Comparison of ENCODE assay signal across 27 cellular contexts in genomic region chr22:27620367-27621154, GRCh38.
DNase-seq lines count a peak whose midpoint lies in the region; ATAC-seq and TF ChIP-seq lines count a peak whose summit lies in the region.
"Had no signal": no experiment of that assay in that cellular context is flagged by ENCODE, and none has a peak within 500 bp of the region (broad histone marks: within the 10 kb centered on the region; RNA-seq: fewer than 3 reads in every experiment).

No MANE protein-coding gene starts in this region.

- H3K36me3 ChIP-seq in SK-N-SH (replicated peaks in 1 of 2; ENCODE audit: control insufficient read depth in 1 of 2, insufficient read depth in 2 of 2, low read length in 1 of 2) (no peaks in the 10 kb centered on the region), mesenchymal stem cell (ENCODE audit: control insufficient read depth in 1 of 2, insufficient read depth in 2 of 2, low read depth in 1 of 2, low read length in 2 of 2) (no peaks in the 10 kb centered on the region)
- H3K36me3 ChIP-seq: left ventricle myocardium inferior, tibial nerve had no signal

- no peaks in the 10 kb centered on the region for H3F3A ChIP-seq in SK-N-SH (replicated peaks; ENCODE audit: insufficient read depth)

- H2AFZ ChIP-seq in SK-N-SH (ENCODE audit: low read depth) (no peak overlapping the region), mesenchymal stem cell (ENCODE audit: low read depth, low read length) (no peak overlapping the region)

- H2BK5ac ChIP-seq in mesenchymal stem cell (ENCODE audit: low read depth, low read length, poor library complexity, severe bottlenecking) = no peak overlapping the region

- H3K4me1 ChIP-seq in SK-N-SH (ENCODE audit: control insufficient read depth in 1 of 2, insufficient read depth in 2 of 2, low read depth in 1 of 2, low read length in 1 of 2) = peaks cover 0 to 11% of the 10 kb centered on the region in 2 experiments; a peak in 1 of 4 replicates
- peaks cover 8% of the 10 kb centered on the region for H3K4me1 ChIP-seq in mesenchymal stem cell (ENCODE audit: control insufficient read depth, insufficient read depth, low read depth, low read length)
- H3K4me1 ChIP-seq: left ventricle myocardium inferior, tibial nerve had no signal

- no peak overlapping the region for H3K4me2 ChIP-seq in SK-N-SH
- H3K4me2 ChIP-seq in mesenchymal stem cell (ENCODE audit: low read length, poor library complexity, severe bottlenecking) = no peak overlapping the region

- H3K4me3 ChIP-seq in SK-N-SH (ENCODE audit: low read depth in 2 of 2, low read length in 1 of 2) (no peak overlapping the region), mesenchymal stem cell (ENCODE audit: insufficient read depth in 1 of 2, low read depth in 1 of 2, low read length in 2 of 2) (no peak overlapping the region)
- H3K4me3 ChIP-seq: left ventricle myocardium inferior, tibial nerve had no signal

- no peak overlapping the region for H4K91ac ChIP-seq in mesenchymal stem cell (ENCODE audit: low read length)

- H4K20me1 ChIP-seq in SK-N-SH (ENCODE audit: insufficient read depth) = no peaks in the 10 kb centered on the region

- intact Hi-C loops in left cardiac atrium (cut with DNase I) = no loop called here

- H3K27ac ChIP-seq in SK-N-SH (ENCODE audit: low read depth in 2 of 2, low read length in 1 of 2) (no peak overlapping the region), mesenchymal stem cell (ENCODE audit: low read length, poor library complexity, severe bottlenecking) (no peak overlapping the region), RWPE1 (no peak overlapping the region)
- H3K27ac ChIP-seq: 22Rv1, HL-60, left ventricle myocardium inferior, tibial nerve had no signal

- H3K4ac ChIP-seq in mesenchymal stem cell (ENCODE audit: low read depth in 1 of 2, low read length in 2 of 2) = no peak overlapping the region

- no peak overlapping the region for H4K8ac ChIP-seq in mesenchymal stem cell (ENCODE audit: low read length)

- H2BK120ac ChIP-seq in mesenchymal stem cell (ENCODE audit: low read depth, low read length) = no peak overlapping the region

- H3K18ac ChIP-seq in mesenchymal stem cell (ENCODE audit: low read depth in 1 of 2, low read length in 2 of 2) = no peak overlapping the region

- no peaks in the 10 kb centered on the region for H3K79me1 ChIP-seq in mesenchymal stem cell (replicated peaks; ENCODE audit: low read length, poor library complexity, severe bottlenecking)

- peak in 1 of 2 experiments; percentile 42; a peak in 1 of 4 replicates for TF ChIP-seq EP300 in SK-N-SH (IDR thresholded peaks at IDR 0.05; ENCODE audit: borderline replicate concordance in 1 of 2, low read depth in 1 of 2, low read length in 1 of 2)

- no peaks in the 10 kb centered on the region for H3K79me2 ChIP-seq in SK-N-SH (ENCODE audit: insufficient read depth)

- CTCF ChIA-PET in SK-N-SH (lab: Yijun Ruan, JAX) = interaction anchor here (0.8 to 1.4 kb wide), 2 partner anchors 10 to 13 kb away, joined by 3 to 4 read pairs; no protein-coding TSS in a partner anchor
- CTCF ChIA-PET in RWPE1 (lab: Yijun Ruan, JAX) = no interaction called here

- H3K9me3 ChIP-seq in SK-N-SH (no peaks in the 10 kb centered on the region), mesenchymal stem cell (ENCODE audit: control insufficient read depth, low read length) (peaks cover 3% of the 10 kb centered on the region)

- no peak overlapping the region for H3K23ac ChIP-seq in mesenchymal stem cell (ENCODE audit: low read length in 2 of 2)

- DNase-seq in NCI-H82 (lab: John Stamatoyannopoulos, UW) (peak; percentile 49), NCI-H82 treated with DMSO at 0.1 percent for 48 hours (lab: John Stamatoyannopoulos, UW; ENCODE audit: unreplicated experiment) (no peak), SK-N-SH (peak; percentile 77), mesenchymal stem cell (no peak), NCI-H187 treated with DMSO at 0.1 percent for 48 hours (lab: John Stamatoyannopoulos, UW) (no peak), RWPE1 (ENCODE audit: low spot score) (no peak), left cardiac atrium (no peak)
- DNase-seq: activated CD4-positive, alpha-beta T cell treated with anti-CD3 and anti-CD28 coated beads, Interleukin-2, amount 50 U/mL, for 1 hour; activated CD4-positive, CD25-positive, alpha-beta regulatory T cell; activated effector memory CD4-positive, alpha-beta T cell treated with anti-CD3 and anti-CD28 coated beads, Interleukin-2, amount 50 U/mL, for 16 hours; activated T-cell treated with anti-CD3 and anti-CD28 coated beads, Interleukin-2, amount 50 U/mL, for 1 hour; DND-41; effector CD4-positive, alpha-beta T cell; glutamatergic neuron; Karpas-422; left ventricle myocardium inferior; NCI-H1417 treated with DMSO at 0.1 percent for 48 hours; NCI-H2081; NCI-H69; stimulated activated CD4-positive, alpha-beta T cell treated with anti-CD3 and anti-CD28 coated beads, Interleukin-12 subunit alpha, Interleukin-12 subunit beta, amount 100 ng/mL, for 4 hours; stimulated activated CD4-positive, alpha-beta T cell treated with anti-CD3 and anti-CD28 coated beads, Interleukin-4, amount 100 ng/mL, for 1 hour had no signal

- TF ChIP-seq CTCF in SK-N-SH (IDR thresholded peaks at IDR 0.05) (no peak), RWPE1 (conservative IDR thresholded peaks at IDR 0.05; ENCODE audit: low read depth) (no peak)

- 32% methylated on average over 14 of the region's 15 CpGs for WGBS in SK-N-SH (ENCODE audit: low lambda C conversion rate)
- WGBS in mesenchymal stem cell = 90% methylated on average over 15 of the region's 15 CpGs

- H2BK15ac ChIP-seq in mesenchymal stem cell (ENCODE audit: low read depth, poor library complexity, severe bottlenecking) = no peak overlapping the region

- TF ChIP-seq RAD21 in SK-N-SH (IDR thresholded peaks at IDR 0.05; ENCODE audit: low read length) = no peak

- peaks cover 5% of the 10 kb centered on the region; the same call in 1 of the 2 replicates for H3K27me3 ChIP-seq in SK-N-SH (ENCODE audit: insufficient read depth)
- peaks cover 13 to 35% of the 10 kb centered on the region in 2 experiments for H3K27me3 ChIP-seq in mesenchymal stem cell (ENCODE audit: control insufficient read depth in 1 of 2, insufficient read depth in 1 of 2, low read length in 2 of 2)
- H3K27me3 ChIP-seq: tibial nerve had no signal

- H3K9ac ChIP-seq in SK-N-SH (no peak overlapping the region), mesenchymal stem cell (ENCODE audit: low read length) (no peak overlapping the region)

- no peak overlapping the region for H2BK12ac ChIP-seq in mesenchymal stem cell (ENCODE audit: low read length in 2 of 2)

- H2AK5ac ChIP-seq in mesenchymal stem cell (ENCODE audit: low read length, severe bottlenecking) = peak overlapping the region; percentile 86

- POLR2A ChIA-PET in SK-N-SH (lab: Yijun Ruan, JAX) = no interaction called here
- POLR2A ChIA-PET in RWPE1 (lab: Yijun Ruan, JAX; ENCODE audit: low non-redundant PET) = no interaction called here

- H3K14ac ChIP-seq in mesenchymal stem cell (ENCODE audit: low read length in 2 of 2) = no peak overlapping the region

- H3K9me2 ChIP-seq in SK-N-SH = no peaks in the 10 kb centered on the region

- ATAC-seq in left cardiac atrium = no peak
- no peak for ATAC-seq in GM21447 (IDR thresholded peaks at IDR 0.05; ENCODE audit: unreplicated experiment)
- ATAC-seq: HepG2, sciatic nerve had no signal

TF ChIP-seq in SK-N-SH, 30 proteins besides CTCF, POLR2A, EP300 and RAD21 (continues in another document):
- TF ChIP-seq PBX3 (IDR thresholded peaks at IDR 0.05) (no peak), EZH2phosphoT487 (IDR thresholded peaks at IDR 0.05; ENCODE audit: borderline replicate concordance, low read depth) (no peak), MXI1 (IDR thresholded peaks at IDR 0.05; ENCODE audit: low read depth, low read length) (no peak), ELF1 (IDR thresholded peaks at IDR 0.05) (no peak), FOXM1 (IDR thresholded peaks at IDR 0.05; ENCODE audit: low read depth) (no peak), YY1 (IDR thresholded peaks at IDR 0.05; ENCODE audit: low read depth) (no peak), RFX5 (IDR thresholded peaks at IDR 0.05; ENCODE audit: low read length) (no peak)
- TF ChIP-seq, protein P1, sequence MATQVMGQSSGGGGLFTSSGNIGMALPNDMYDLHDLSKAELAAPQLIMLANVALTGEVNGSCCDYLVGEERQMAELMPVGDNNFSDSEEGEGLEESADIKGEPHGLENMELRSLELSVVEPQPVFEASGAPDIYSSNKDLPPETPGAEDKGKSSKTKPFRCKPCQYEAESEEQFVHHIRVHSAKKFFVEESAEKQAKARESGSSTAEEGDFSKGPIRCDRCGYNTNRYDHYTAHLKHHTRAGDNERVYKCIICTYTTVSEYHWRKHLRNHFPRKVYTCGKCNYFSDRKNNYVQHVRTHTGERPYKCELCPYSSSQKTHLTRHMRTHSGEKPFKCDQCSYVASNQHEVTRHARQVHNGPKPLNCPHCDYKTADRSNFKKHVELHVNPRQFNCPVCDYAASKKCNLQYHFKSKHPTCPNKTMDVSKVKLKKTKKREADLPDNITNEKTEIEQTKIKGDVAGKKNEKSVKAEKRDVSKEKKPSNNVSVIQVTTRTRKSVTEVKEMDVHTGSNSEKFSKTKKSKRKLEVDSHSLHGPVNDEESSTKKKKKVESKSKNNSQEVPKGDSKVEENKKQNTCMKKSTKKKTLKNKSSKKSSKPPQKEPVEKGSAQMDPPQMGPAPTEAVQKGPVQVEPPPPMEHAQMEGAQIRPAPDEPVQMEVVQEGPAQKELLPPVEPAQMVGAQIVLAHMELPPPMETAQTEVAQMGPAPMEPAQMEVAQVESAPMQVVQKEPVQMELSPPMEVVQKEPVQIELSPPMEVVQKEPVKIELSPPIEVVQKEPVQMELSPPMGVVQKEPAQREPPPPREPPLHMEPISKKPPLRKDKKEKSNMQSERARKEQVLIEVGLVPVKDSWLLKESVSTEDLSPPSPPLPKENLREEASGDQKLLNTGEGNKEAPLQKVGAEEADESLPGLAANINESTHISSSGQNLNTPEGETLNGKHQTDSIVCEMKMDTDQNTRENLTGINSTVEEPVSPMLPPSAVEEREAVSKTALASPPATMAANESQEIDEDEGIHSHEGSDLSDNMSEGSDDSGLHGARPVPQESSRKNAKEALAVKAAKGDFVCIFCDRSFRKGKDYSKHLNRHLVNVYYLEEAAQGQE (IDR thresholded peaks at IDR 0.05; ENCODE audit: low read depth, low read length) = no peak

Comparison
In these comparisons a context has a peak if more than half of its experiments do, and no peak if none do; other contexts are left out.
1. DNase-seq: peak in NCI-H82 (single experiment) and SK-N-SH (single experiment); none in NCI-H82 treated with DMSO at 0.1 percent for 48 hours (single experiment), mesenchymal stem cell (single experiment), NCI-H187 treated with DMSO at 0.1 percent for 48 hours (single experiment), RWPE1 (single experiment) and left cardiac atrium (single experiment).